In genomic region chr19:35899547-35900214, GRCh38 we compare ENCODE assay signal across 8 cellular contexts.
A peak's percentile ranks its signal among the peaks of the same experiment; 100 is the strongest.
DNase-seq lines count a peak whose midpoint lies in the region; ATAC-seq lines count a peak whose summit lies in the region.

No MANE protein-coding gene starts in this region.

- ATAC-seq in GM18498 (IDR thresholded peaks at IDR 0.05; ENCODE audit: unreplicated experiment) (peak; percentile 39), HG03045 (IDR thresholded peaks at IDR 0.05; ENCODE audit: unreplicated experiment) (peak; percentile 34), GM18870 (IDR thresholded peaks at IDR 0.05; ENCODE audit: unreplicated experiment) (no peak)
- peak; percentile 67 for ATAC-seq in central memory CD8-positive, alpha-beta T cell (replicated peaks; ENCODE audit: extremely low read depth, poor library complexity, severe bottlenecking)

- no peaks in the 10 kb centered on the region for H3K9me3 Mint-ChIP-seq in central memory CD8-positive, alpha-beta T cell

- peaks cover 58% of the 10 kb centered on the region for H3K36me3 Mint-ChIP-seq in central memory CD8-positive, alpha-beta T cell (ENCODE audit: insufficient read depth)

- DNase-seq in NCI-H2227 (lab: John Stamatoyannopoulos, UW; ENCODE audit: unreplicated experiment) = peak; percentile 99
- DNase-seq in activated CD4-positive, CD25-positive, alpha-beta regulatory T cell treated with anti-CD3 and anti-CD28 coated beads, Interleukin-2, amount 50 U/mL, for 72 hours = peak; percentile 84
- peak; percentile 62 to 75 for DNase-seq in central memory CD8-positive, alpha-beta T cell (ENCODE audit: low spot score in 2 of 2)
- DNase-seq in islet precursor cell = peak; percentile 75
- peak; percentile 75 to 83 for DNase-seq in stimulated activated CD4-positive, alpha-beta T cell treated with anti-CD3 and anti-CD28 coated beads, Interleukin-12 subunit alpha, Interleukin-12 subunit beta, amount 100 ng/mL, for 24 hours (ENCODE audit: low read depth in 2 of 2)

- peak overlapping the region; percentile 99 for H3K27ac Mint-ChIP-seq in central memory CD8-positive, alpha-beta T cell (ENCODE audit: low read depth)

- no peaks in the 10 kb centered on the region for H3K27me3 Mint-ChIP-seq in central memory CD8-positive, alpha-beta T cell

- H3K4me1 Mint-ChIP-seq in central memory CD8-positive, alpha-beta T cell = peaks cover 68% of the 10 kb centered on the region

- peak overlapping the region; percentile 100 for H3K4me3 Mint-ChIP-seq in central memory CD8-positive, alpha-beta T cell
